In genomic region chr6:57324538-57324937, GRCh38 we compare ENCODE assay signal across 9 cellular contexts. TPM values are rescaled to one million over a fixed set of nuclear protein-coding genes. Genes with fewer than 3 reads are reported as not detected.
A peak's percentile ranks its signal among the peaks of the same experiment; 100 is the strongest.
DNase-seq lines count a peak whose midpoint lies in the region; ATAC-seq, FAIRE-seq and TF ChIP-seq lines count a peak whose summit lies in the region.
"Had no signal": no experiment of that assay in that cellular context is flagged by ENCODE, and none has a peak within 500 bp of the region (broad histone marks: within the 10 kb centered on the region; RNA-seq: fewer than 3 reads in every experiment).

No MANE protein-coding gene starts in this region.

- H3K9me3 Mint-ChIP-seq in mesothelial cell of epicardium = peaks cover 24% of the 10 kb centered on the region

- DNase-seq in DMS114 treated with DMSO at 0.1 percent for 48 hours (lab: John Stamatoyannopoulos, UW; ENCODE audit: unreplicated experiment) = peak; percentile 30
- peak; percentile 73 for DNase-seq in adipocyte (ENCODE audit: low read depth)
- no peak for DNase-seq in mesothelial cell of epicardium (ENCODE audit: low spot score in 2 of 2, unreplicated experiment in 2 of 2)
- DNase-seq in T-helper 17 cell = no peak
- DNase-seq in GM12892 (ENCODE audit: insufficient read length) = no peak
- DNase-seq: activated B cell treated with CpG ODN at 0.5 μM for 24 hours had no signal

- FAIRE-seq in GM12892 (lab: Jason Lieb, UNC) = no peak

- no peak overlapping the region for H3K9ac ChIP-seq in adipocyte (ENCODE audit: low read length)

- peak; percentile 48 for TF ChIP-seq CTCF in mesothelial cell of epicardium (IDR thresholded peaks at IDR 0.05; ENCODE audit: unreplicated experiment)

- peaks cover 40% of the 10 kb centered on the region for H3K36me3 Mint-ChIP-seq in mesothelial cell of epicardium
- peaks cover 27% of the 10 kb centered on the region for H3K36me3 Mint-ChIP-seq in T-helper 17 cell (ENCODE audit: low read depth)

- ATAC-seq in GM18861 (IDR thresholded peaks at IDR 0.05; ENCODE audit: unreplicated experiment) = no peak
- ATAC-seq in HG03378 (IDR thresholded peaks at IDR 0.05; ENCODE audit: unreplicated experiment) = no peak
- ATAC-seq in T-helper 17 cell = no peak

- peak; percentile 40 for TF ChIP-seq RAD21 in Ishikawa (IDR thresholded peaks at IDR 0.05; ENCODE audit: low read depth)

- peaks cover 55% of the 10 kb centered on the region for H3K36me3 ChIP-seq in adipocyte (ENCODE audit: control insufficient read depth, insufficient read depth, low read length, severe bottlenecking)

- no peaks in the 10 kb centered on the region for H3K27me3 ChIP-seq in adipocyte (replicated peaks; ENCODE audit: control insufficient read depth, insufficient read depth, low read length)

- TF ChIP-seq EP300 in Ishikawa (IDR thresholded peaks at IDR 0.05; ENCODE audit: borderline replicate concordance) = no peak

- H3K27me3 Mint-ChIP-seq in mesothelial cell of epicardium (ENCODE audit: low read depth) = no peaks in the 10 kb centered on the region
- no peaks in the 10 kb centered on the region for H3K27me3 Mint-ChIP-seq in T-helper 17 cell
- H3K27me3 Mint-ChIP-seq: activated B cell treated with CpG ODN at 0.5 μM for 24 hours had no signal

- H3K4me3 ChIP-seq in adipocyte (ENCODE audit: low read length) = no peak overlapping the region

- no peak overlapping the region for H3K27ac Mint-ChIP-seq in mesothelial cell of epicardium
- H3K27ac Mint-ChIP-seq in T-helper 17 cell = no peak overlapping the region
- H3K27ac Mint-ChIP-seq: activated B cell treated with CpG ODN at 0.5 μM for 24 hours had no signal

- H3K9me3 ChIP-seq in adipocyte (ENCODE audit: control insufficient read depth, low read length) (peaks cover 5% of the 10 kb centered on the region), T-helper 17 cell (ENCODE audit: control insufficient read depth, low read length, poor library complexity, severe bottlenecking) (no peaks in the 10 kb centered on the region)

- H3K4me1 Mint-ChIP-seq in mesothelial cell of epicardium (peaks cover 1% of the 10 kb centered on the region), T-helper 17 cell (peaks cover 23% of the 10 kb centered on the region)

- no peak for TF ChIP-seq POLR2A in GM12892 (IDR thresholded peaks at IDR 0.05; ENCODE audit: low read depth, low read length)

- H3K4me1 ChIP-seq in adipocyte (ENCODE audit: control insufficient read depth, insufficient read depth, low read length) = no peaks in the 10 kb centered on the region

- H3K4me3 Mint-ChIP-seq in mesothelial cell of epicardium = no peak overlapping the region
- H3K4me3 Mint-ChIP-seq in T-helper 17 cell = no peak overlapping the region
- H3K4me3 Mint-ChIP-seq: activated B cell treated with CpG ODN at 0.5 μM for 24 hours had no signal

TF ChIP-seq in Ishikawa, 13 proteins besides CTCF, POLR2A, EP300 and RAD21:
- TF ChIP-seq NFIC (IDR thresholded peaks at IDR 0.05) (no peak), USF1 (IDR thresholded peaks at IDR 0.05) (no peak), CEBPB (IDR thresholded peaks at IDR 0.05) (no peak), FOXM1 (IDR thresholded peaks at IDR 0.05; ENCODE audit: borderline replicate concordance, low read depth) (no peak), ZBTB7A (IDR thresholded peaks at IDR 0.05; ENCODE audit: low read depth) (no peak), YY1 (IDR thresholded peaks at IDR 0.05; ENCODE audit: low read depth) (no peak), TCF12 (IDR thresholded peaks at IDR 0.05; ENCODE audit: low read depth) (no peak), TEAD4 (IDR thresholded peaks at IDR 0.05) (no peak), MAX (IDR thresholded peaks at IDR 0.05) (no peak), REST (IDR thresholded peaks at IDR 0.05; ENCODE audit: low read depth) (no peak), TAF1 (IDR thresholded peaks at IDR 0.05; ENCODE audit: low read depth) (no peak), CREB1 (IDR thresholded peaks at IDR 0.05; ENCODE audit: low read depth) (no peak)

RNA-seq across cellular contexts. Expression of gene PRIM2, which starts 7.1 kb away (rescaled TPM):
- total RNA-seq in mesothelial cell of epicardium (16.6 to 17.9 TPM (median 16.9 TPM) in 3 replicates), T-helper 17 cell (10 to 100 TPM; 13.5 to 16.6 TPM)
- polyA plus RNA-seq in GM12892 (2012; ENCODE audit: missing spikeins) = 22.9 TPM

Comparison
In these comparisons a context has a peak if more than half of its experiments do, and no peak if none do; other contexts are left out.
1. DNase-seq: peak in DMS114 treated with DMSO at 0.1 percent for 48 hours (single experiment) and adipocyte (single experiment); none in mesothelial cell of epicardium (0 of 2), T-helper 17 cell (0 of 3) and GM12892 (single experiment).